In genomic region chr12:41967668-41968649, GRCh38 we compare ENCODE assay signal across 11 cellular contexts.
DNase-seq lines count a peak whose midpoint lies in the region; ATAC-seq and TF ChIP-seq lines count a peak whose summit lies in the region.
"Had no signal": no experiment of that assay in that cellular context is flagged by ENCODE, and none has a peak within 500 bp of the region (broad histone marks: within the 10 kb centered on the region; RNA-seq: fewer than 3 reads in every experiment).

No MANE protein-coding gene starts in this region.

- DNase-seq in HT1080 (ENCODE audit: low read depth) (peak; percentile 9), NCI-H748 (lab: John Stamatoyannopoulos, UW; ENCODE audit: unreplicated experiment) (peak; percentile 90), epithelial cell of proximal tubule (ENCODE audit: low read depth) (peak; percentile 92), non-pigmented ciliary epithelial cell (ENCODE audit: low read depth) (peak; percentile 60), T-helper 1 cell (no peak)
- DNase-seq in activated CD4-positive, alpha-beta T cell treated with anti-CD3 and anti-CD28 coated beads for 4 hours, result no peak
- no peak for DNase-seq in effector CD8-positive, alpha-beta T cell (lab: John Stamatoyannopoulos, UW)
- DNase-seq: activated CD4-positive, alpha-beta T cell treated with anti-CD3 and anti-CD28 coated beads, Interleukin-2, amount 50 U/mL, for 1 hour; activated naive CD8-positive, alpha-beta T cell treated with anti-CD3 and anti-CD28 coated beads for 36 hours had no signal

- peak overlapping the region; percentile 38 for H3K4me3 ChIP-seq in epithelial cell of proximal tubule (ENCODE audit: low read depth, low read length)
- H3K4me3 ChIP-seq: right atrium auricular region had no signal

- no peak for ATAC-seq in GM18519 (IDR thresholded peaks at IDR 0.05; ENCODE audit: low FRiP score, unreplicated experiment)

- TF ChIP-seq CTCF in epithelial cell of proximal tubule (conservative IDR thresholded peaks at IDR 0.05; ENCODE audit: low read depth, low read length), result no peak

Comparison
In these comparisons a context has a peak if more than half of its experiments do, and no peak if none do; other contexts are left out.
1. DNase-seq: peak in HT1080 (single experiment), NCI-H748 (single experiment), epithelial cell of proximal tubule (single experiment) and non-pigmented ciliary epithelial cell (single experiment); none in activated CD4-positive, alpha-beta T cell treated with anti-CD3 and anti-CD28 coated beads for 4 hours (0 of 2), effector CD8-positive, alpha-beta T cell (single experiment) and T-helper 1 cell (0 of 5).